1 cellular context compared by ENCODE assay signal in genomic region chr2:108716971-108717370, GRCh38.
A peak's percentile ranks its signal among the peaks of the same experiment; 100 is the strongest.
TF ChIP-seq lines count a peak whose summit lies in the region.
"Not testable (repeated sequence)": the region's sequence is repeated elsewhere in the genome, so short reads cannot be mapped to it uniquely, and the experiment has no call there.

No MANE protein-coding gene starts in this region.

TF ChIP-seq in HepG2, 621 proteins besides CTCF, POLR2A, EP300 and RAD21:
- TF ChIP-seq RXRA (CRISPR knock-in tag; IDR thresholded peaks at IDR 0.05) (peak; percentile 66; the same call in 1 of the 2 replicates), ZNF792 (CRISPR knock-in tag; IDR thresholded peaks at IDR 0.05) (peak; percentile 68; the same call in 1 of the 2 replicates), SAP130 (CRISPR knock-in tag; IDR thresholded peaks at IDR 0.05; ENCODE audit: low read depth) (peak; percentile 12), SIX1 (CRISPR knock-in tag; IDR thresholded peaks at IDR 0.05; ENCODE audit: borderline replicate concordance) (peak; percentile 70; the same call in 1 of the 2 replicates), ZNF687 (CRISPR knock-in tag; IDR thresholded peaks at IDR 0.05) (peak; percentile 44), NR2F1 (CRISPR knock-in tag; IDR thresholded peaks at IDR 0.05) (peak in 1 of 2 experiments; percentile 82; a peak in 2 of 4 replicates), HNF1B (CRISPR knock-in tag; IDR thresholded peaks at IDR 0.05) (0 out of 2 replicates have a peak, but pooled peaks have one; percentile 35), NR2C2 (CRISPR knock-in tag; IDR thresholded peaks at IDR 0.05; ENCODE audit: borderline replicate concordance) (0 out of 2 replicates have a peak, but pooled peaks have one; percentile 32), HDAC2 (CRISPR knock-in tag; IDR thresholded peaks at IDR 0.05) (peak; percentile 13; the same call in 1 of the 2 replicates), GATAD2A (CRISPR knock-in tag; IDR thresholded peaks at IDR 0.05) (0 out of 2 replicates have a peak, but pooled peaks have one; percentile 28), HNF4A (CRISPR knock-in tag; IDR thresholded peaks at IDR 0.05) (peak; percentile 65), NR2F6 (IDR thresholded peaks at IDR 0.05) (peak; percentile 44; the same call in 1 of the 2 replicates), NR2F6 (CRISPR knock-in tag; IDR thresholded peaks at IDR 0.05) (peak; percentile 68), ZNF543 (CRISPR knock-in tag; IDR thresholded peaks at IDR 0.05) (0 out of 2 replicates have a peak, but pooled peaks have one; percentile 66), RARA (CRISPR knock-in tag; IDR thresholded peaks at IDR 0.05) (peak; percentile 81), SIX4 (CRISPR knock-in tag; IDR thresholded peaks at IDR 0.05) (peak; percentile 46; the same call in 1 of the 2 replicates), ZSCAN5A (CRISPR knock-in tag; IDR thresholded peaks at IDR 0.05; ENCODE audit: borderline replicate concordance) (peak; percentile 32; the same call in 1 of the 2 replicates), BORCS8-MEF2B (CRISPR knock-in tag; IDR thresholded peaks at IDR 0.05) (0 out of 2 replicates have a peak, but pooled peaks have one; percentile 46), TOPORS (CRISPR knock-in tag; IDR thresholded peaks at IDR 0.05) (0 out of 2 replicates have a peak, but pooled peaks have one; percentile 42), RCOR2 (CRISPR knock-in tag; IDR thresholded peaks at IDR 0.05) (0 out of 2 replicates have a peak, but pooled peaks have one; percentile 18), SALL1 (CRISPR knock-in tag; IDR thresholded peaks at IDR 0.05) (peak; percentile 59; the same call in 1 of the 2 replicates), PITX1 (CRISPR knock-in tag; IDR thresholded peaks at IDR 0.05) (peak; percentile 68), FOSL2 (CRISPR knock-in tag; IDR thresholded peaks at IDR 0.05) (0 out of 2 replicates have a peak, but pooled peaks have one; percentile 7), DMAP1 (CRISPR knock-in tag; IDR thresholded peaks at IDR 0.05) (0 out of 2 replicates have a peak, but pooled peaks have one; percentile 44), ZFY (CRISPR knock-in tag; IDR thresholded peaks at IDR 0.05) (peak; percentile 38; the same call in 1 of the 2 replicates), SOX5 (CRISPR knock-in tag; IDR thresholded peaks at IDR 0.05; ENCODE audit: borderline replicate concordance) (0 out of 2 replicates have a peak, but pooled peaks have one; percentile 12), ZMYM3 (CRISPR knock-in tag; IDR thresholded peaks at IDR 0.05) (peak; percentile 54; the same call in 1 of the 2 replicates), ZNF644 (CRISPR knock-in tag; IDR thresholded peaks at IDR 0.05; ENCODE audit: low read depth) (0 out of 2 replicates have a peak, but pooled peaks have one; percentile 37), TBX2 (CRISPR knock-in tag; IDR thresholded peaks at IDR 0.05; ENCODE audit: borderline replicate concordance) (peak; percentile 30; the same call in 1 of the 2 replicates), SOX13 (CRISPR knock-in tag; conservative IDR thresholded peaks at IDR 0.05 in 1 of 2, IDR thresholded peaks at IDR 0.05 in 1 of 2) (peak in 1 of 2 experiments; percentile 42; a peak in 1 of 4 replicates), ARID5B (CRISPR knock-in tag; IDR thresholded peaks at IDR 0.05) (peak; percentile 43), TARDBP (CRISPR knock-in tag; IDR thresholded peaks at IDR 0.05) (0 out of 2 replicates have a peak, but pooled peaks have one; percentile 31), HOXA3 (CRISPR knock-in tag; IDR thresholded peaks at IDR 0.05) (peak; percentile 59; the same call in 1 of the 2 replicates), ZMYM2 (CRISPR knock-in tag; IDR thresholded peaks at IDR 0.05) (0 out of 2 replicates have a peak, but pooled peaks have one; percentile 35), ZNF788 (CRISPR knock-in tag; IDR thresholded peaks at IDR 0.05; ENCODE audit: borderline replicate concordance) (0 out of 2 replicates have a peak, but pooled peaks have one; percentile 16)
- TF ChIP-seq, protein P1, sequence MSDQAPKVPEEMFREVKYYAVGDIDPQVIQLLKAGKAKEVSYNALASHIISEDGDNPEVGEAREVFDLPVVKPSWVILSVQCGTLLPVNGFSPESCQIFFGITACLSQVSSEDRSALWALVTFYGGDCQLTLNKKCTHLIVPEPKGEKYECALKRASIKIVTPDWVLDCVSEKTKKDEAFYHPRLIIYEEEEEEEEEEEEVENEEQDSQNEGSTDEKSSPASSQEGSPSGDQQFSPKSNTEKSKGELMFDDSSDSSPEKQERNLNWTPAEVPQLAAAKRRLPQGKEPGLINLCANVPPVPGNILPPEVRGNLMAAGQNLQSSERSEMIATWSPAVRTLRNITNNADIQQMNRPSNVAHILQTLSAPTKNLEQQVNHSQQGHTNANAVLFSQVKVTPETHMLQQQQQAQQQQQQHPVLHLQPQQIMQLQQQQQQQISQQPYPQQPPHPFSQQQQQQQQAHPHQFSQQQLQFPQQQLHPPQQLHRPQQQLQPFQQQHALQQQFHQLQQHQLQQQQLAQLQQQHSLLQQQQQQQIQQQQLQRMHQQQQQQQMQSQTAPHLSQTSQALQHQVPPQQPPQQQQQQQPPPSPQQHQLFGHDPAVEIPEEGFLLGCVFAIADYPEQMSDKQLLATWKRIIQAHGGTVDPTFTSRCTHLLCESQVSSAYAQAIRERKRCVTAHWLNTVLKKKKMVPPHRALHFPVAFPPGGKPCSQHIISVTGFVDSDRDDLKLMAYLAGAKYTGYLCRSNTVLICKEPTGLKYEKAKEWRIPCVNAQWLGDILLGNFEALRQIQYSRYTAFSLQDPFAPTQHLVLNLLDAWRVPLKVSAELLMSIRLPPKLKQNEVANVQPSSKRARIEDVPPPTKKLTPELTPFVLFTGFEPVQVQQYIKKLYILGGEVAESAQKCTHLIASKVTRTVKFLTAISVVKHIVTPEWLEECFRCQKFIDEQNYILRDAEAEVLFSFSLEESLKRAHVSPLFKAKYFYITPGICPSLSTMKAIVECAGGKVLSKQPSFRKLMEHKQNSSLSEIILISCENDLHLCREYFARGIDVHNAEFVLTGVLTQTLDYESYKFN (CRISPR knock-in tag; conservative IDR thresholded peaks at IDR 0.05): peak; percentile 38; the same call in 1 of the 2 replicates
- TF ChIP-seq, protein P2, sequence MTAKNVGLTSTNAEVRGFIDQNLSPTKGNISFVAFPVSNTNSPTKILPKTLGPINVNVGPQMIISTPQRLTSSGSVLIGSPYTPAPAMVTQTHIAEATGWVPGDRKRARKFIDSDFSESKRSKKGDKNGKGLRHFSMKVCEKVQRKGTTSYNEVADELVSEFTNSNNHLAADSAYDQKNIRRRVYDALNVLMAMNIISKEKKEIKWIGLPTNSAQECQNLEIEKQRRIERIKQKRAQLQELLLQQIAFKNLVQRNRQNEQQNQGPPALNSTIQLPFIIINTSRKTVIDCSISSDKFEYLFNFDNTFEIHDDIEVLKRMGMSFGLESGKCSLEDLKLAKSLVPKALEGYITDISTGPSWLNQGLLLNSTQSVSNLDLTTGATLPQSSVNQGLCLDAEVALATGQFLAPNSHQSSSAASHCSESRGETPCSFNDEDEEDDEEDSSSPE (CRISPR knock-in tag; IDR thresholded peaks at IDR 0.05): 0 out of 2 replicates have a peak, but pooled peaks have one; percentile 31
- not testable (repeated sequence) for TF ChIP-seq SOX13 (IDR thresholded peaks at IDR 0.05)
